ENCODE assay signal across 8 cellular contexts in the genomic region with DNA sequence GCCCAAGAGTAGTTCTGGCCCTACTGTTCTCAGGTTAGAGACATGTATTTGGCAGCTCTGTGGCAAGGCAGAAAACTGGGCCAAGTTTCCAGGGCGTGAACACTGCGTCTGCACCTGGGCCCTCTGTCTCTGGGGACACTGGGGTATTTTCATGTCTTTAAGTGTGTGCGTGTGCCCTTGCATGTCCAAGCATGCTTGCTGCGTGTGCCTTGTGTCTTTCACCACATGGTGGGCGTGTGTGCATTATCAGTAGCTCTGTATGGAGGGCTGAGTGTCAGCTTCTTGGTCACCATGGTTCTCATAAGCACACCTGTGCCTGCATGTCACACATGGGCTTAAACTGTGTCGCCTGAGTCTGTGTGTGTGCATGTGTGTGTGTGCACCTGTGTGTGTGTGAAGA.
A peak's percentile ranks its signal among the peaks of the same experiment; 100 is the strongest.
DNase-seq lines count a peak whose midpoint lies in the region; ATAC-seq lines count a peak whose summit lies in the region.
"Had no signal": no experiment of that assay in that cellular context is flagged by ENCODE, and none has a peak within 500 bp of the region (broad histone marks: within the 10 kb centered on the region; RNA-seq: fewer than 3 reads in every experiment).

No MANE protein-coding gene starts in this region.

- H3K27ac ChIP-seq in neuronal stem cell (replicated peaks; ENCODE audit: low read length), result no peak overlapping the region

- H2BK15ac ChIP-seq in neuronal stem cell (ENCODE audit: low read length), result no peak overlapping the region

- WGBS in neuronal stem cell (ENCODE audit: extremely low coverage in 2 of 2, insufficient read length in 2 of 2, insufficient replicate concordance in 1 of 2), 2 donors, result no CpG with 5 or more reads among the region's 6 CpGs

- peaks cover 6 to 65% of the 10 kb centered on the region in 2 donors for H3K36me3 ChIP-seq in neuronal stem cell (replicated peaks in 1 of 2; ENCODE audit: control insufficient read depth in 2 of 2, insufficient read depth in 2 of 2, low read length in 2 of 2)

- H3K14ac ChIP-seq in neuronal stem cell (ENCODE audit: low read length), result no peak overlapping the region

- no peak overlapping the region for H4K91ac ChIP-seq in neuronal stem cell (ENCODE audit: low read depth, low read length, poor library complexity)

- ATAC-seq in GM18907 (IDR thresholded peaks at IDR 0.05; ENCODE audit: unreplicated experiment), result peak; percentile 82
- peak; percentile 84 for ATAC-seq in GM21825 (IDR thresholded peaks at IDR 0.05; ENCODE audit: unreplicated experiment)
- peak; percentile 88 for ATAC-seq in HG03432 (IDR thresholded peaks at IDR 0.05; ENCODE audit: unreplicated experiment)

- no peak overlapping the region for H3K23ac ChIP-seq in neuronal stem cell (ENCODE audit: low read depth, low read length, poor library complexity)

- H3K9me3 ChIP-seq in neuronal stem cell (replicated peaks in 1 of 2; ENCODE audit: control insufficient read depth in 2 of 2, insufficient read depth in 1 of 2, low read depth in 1 of 2, low read length in 2 of 2), result no peaks in the 10 kb centered on the region

- peaks cover 9% of the 10 kb centered on the region for H3K79me1 ChIP-seq in neuronal stem cell (ENCODE audit: low read depth, low read length)

- no peak overlapping the region for H2BK12ac ChIP-seq in neuronal stem cell (ENCODE audit: low read length)

- H2AK5ac ChIP-seq in neuronal stem cell (ENCODE audit: low read depth, low read length), result no peak overlapping the region

- H3K4ac ChIP-seq in neuronal stem cell (ENCODE audit: low read length), result no peak overlapping the region

- H2AFZ ChIP-seq in neuronal stem cell (ENCODE audit: low read length), result no peak overlapping the region

- H3K27me3 ChIP-seq in neuronal stem cell (ENCODE audit: control insufficient read depth in 3 of 3, insufficient read depth in 3 of 3, low read depth in 1 of 3, low read length in 3 of 3), result no peaks in the 10 kb centered on the region

- no peak overlapping the region for H3K4me2 ChIP-seq in neuronal stem cell (ENCODE audit: insufficient read depth, low read length, poor library complexity, severe bottlenecking)

- no peak overlapping the region for H3K4me3 ChIP-seq in neuronal stem cell (ENCODE audit: low read length in 2 of 2)

- peaks cover 0 to 23% of the 10 kb centered on the region in 2 donors for H3K4me1 ChIP-seq in neuronal stem cell (ENCODE audit: control insufficient read depth in 2 of 2, insufficient read depth in 1 of 2, low read depth in 1 of 2, low read length in 2 of 2)

- DNase-seq in neuronal stem cell (ENCODE audit: low spot score) (no peak), C1 segment of cervical spinal cord (lab: John Stamatoyannopoulos, UW) (no peak), hypothalamus (lab: John Stamatoyannopoulos, UW) (no peak), NOMO-1 treated with dmso at 0.1 percent for 144 hours (lab: John Stamatoyannopoulos, UW; ENCODE audit: unreplicated experiment) (no peak)
- DNase-seq: effector CD8-positive, alpha-beta T cell had no signal

- H4K8ac ChIP-seq in neuronal stem cell (ENCODE audit: low read depth, low read length), result no peak overlapping the region

- no peak overlapping the region for H2BK5ac ChIP-seq in neuronal stem cell (ENCODE audit: low read length)

- H3K9ac ChIP-seq in neuronal stem cell (ENCODE audit: low read depth, low read length, poor library complexity), result peak overlapping the region; percentile 17

- H3K18ac ChIP-seq in neuronal stem cell (ENCODE audit: low read length), result no peak overlapping the region

- H2BK120ac ChIP-seq in neuronal stem cell (ENCODE audit: low read depth, low read length), result no peak overlapping the region
